In genomic region chr2:109419171-109419756, GRCh38 we compare ENCODE assay signal across 1 cellular context.
TF ChIP-seq lines count a peak whose summit lies in the region.

No MANE protein-coding gene starts in this region.

TF ChIP-seq in SK-N-SH treated with all-trans-retinoic acid at 6 μM for 48 hours, 23 proteins besides CTCF, POLR2A, EP300 and RAD21 (continued from another document):
- no peak for TF ChIP-seq TSHZ2 (CRISPR knock-in tag; IDR thresholded peaks at IDR 0.05)
